In the genomic region with DNA sequence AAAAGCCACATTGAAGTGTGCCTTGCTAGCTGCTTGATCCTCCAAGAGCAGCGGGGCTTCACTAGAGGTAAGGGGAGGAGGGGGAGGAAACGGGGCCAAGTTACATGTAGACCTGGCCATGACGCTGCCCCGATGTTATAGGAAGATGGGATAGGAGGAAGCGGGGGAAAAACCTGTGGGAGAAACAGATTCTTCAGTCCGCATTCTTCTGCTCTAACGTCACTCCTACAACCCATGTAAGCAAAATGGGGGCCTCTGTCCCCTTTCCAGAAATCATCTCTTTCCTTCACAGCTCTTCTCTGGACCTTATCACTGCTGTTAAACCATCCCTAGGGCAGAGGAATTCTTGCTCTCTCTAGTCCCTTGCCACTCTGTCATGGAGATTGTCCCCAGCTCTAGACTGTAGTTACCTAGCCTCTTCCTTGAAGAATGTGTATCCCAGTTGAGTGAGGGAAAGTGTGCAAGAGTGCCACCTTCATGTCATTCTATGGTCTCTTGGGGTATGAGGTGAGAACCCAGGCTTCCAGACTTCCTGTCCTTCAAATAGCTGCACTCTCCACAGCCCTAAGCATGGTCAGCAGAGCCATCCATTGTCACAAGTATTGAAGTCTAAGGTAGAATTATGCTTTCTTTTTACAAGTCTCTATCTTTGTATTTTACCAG, we compare ENCODE assay signal across 9 cellular contexts. TPM values are rescaled to one million over a fixed set of nuclear protein-coding genes. Genes with fewer than 3 reads are reported as not detected.
A peak's percentile ranks its signal among the peaks of the same experiment; 100 is the strongest.
DNase-seq lines count a peak whose midpoint lies in the region; ATAC-seq and TF ChIP-seq lines count a peak whose summit lies in the region.
"Had no signal": no experiment of that assay in that cellular context is flagged by ENCODE, and none has a peak within 500 bp of the region (broad histone marks: within the 10 kb centered on the region; RNA-seq: fewer than 3 reads in every experiment).

No MANE protein-coding gene starts in this region.

- TF ChIP-seq CTCF in GM12875 (IDR thresholded peaks at IDR 0.05; ENCODE audit: borderline replicate concordance, insufficient read depth, low read depth, low read length) = no peak
- TF ChIP-seq CTCF in gastroesophageal sphincter (IDR thresholded peaks at IDR 0.05) = no peak
- no peak for TF ChIP-seq CTCF in smooth muscle cell (IDR thresholded peaks at IDR 0.05; ENCODE audit: borderline replicate concordance, insufficient read depth, poor library complexity, severe bottlenecking)

- no peak for TF ChIP-seq POLR2A in gastroesophageal sphincter (IDR thresholded peaks at IDR 0.05)

- ATAC-seq in gastroesophageal sphincter (no peak), GM21390 (IDR thresholded peaks at IDR 0.05; ENCODE audit: unreplicated experiment) (no peak)

- H2AFZ ChIP-seq in smooth muscle cell (ENCODE audit: low read depth) = no peak overlapping the region

- H3K9me3 ChIP-seq in SK-N-MC (ENCODE audit: low read depth, low read length) = no peaks in the 10 kb centered on the region
- no peaks in the 10 kb centered on the region for H3K9me3 ChIP-seq in gastroesophageal sphincter
- H3K9me3 ChIP-seq in smooth muscle cell (replicated peaks; ENCODE audit: low read depth) = no peaks in the 10 kb centered on the region

- H3K9ac ChIP-seq in SK-N-MC (ENCODE audit: insufficient read length) = no peak overlapping the region
- H3K9ac ChIP-seq in smooth muscle cell (ENCODE audit: low read depth) = no peak overlapping the region

- H3K27me3 ChIP-seq in gastroesophageal sphincter (no peaks in the 10 kb centered on the region), smooth muscle cell (ENCODE audit: low read depth) (no peaks in the 10 kb centered on the region)

- peaks cover 37% of the 10 kb centered on the region for H3K36me3 ChIP-seq in SK-N-MC (ENCODE audit: insufficient read depth, low read length)
- H3K36me3 ChIP-seq in gastroesophageal sphincter = peaks cover 3 to 41% of the 10 kb centered on the region in 2 donors
- peaks cover 10% of the 10 kb centered on the region for H3K36me3 ChIP-seq in smooth muscle cell (ENCODE audit: low read depth)

- TF ChIP-seq EP300 in gastroesophageal sphincter (IDR thresholded peaks at IDR 0.05) = no peak

- H3K4me1 ChIP-seq in gastroesophageal sphincter = peaks cover 21 to 98% (median 29%) of the 10 kb centered on the region in 3 donors
- H3K4me1 ChIP-seq in smooth muscle cell (ENCODE audit: low read depth) = peaks cover 24% of the 10 kb centered on the region

- peaks cover 21% of the 10 kb centered on the region for H3F3A ChIP-seq in smooth muscle cell (ENCODE audit: low read depth)

- H4K20me1 ChIP-seq in smooth muscle cell (ENCODE audit: low read depth) = no peaks in the 10 kb centered on the region

- H3K4me2 ChIP-seq in smooth muscle cell = peak overlapping the region; percentile 23

- H3K79me2 ChIP-seq in smooth muscle cell (ENCODE audit: low read depth) = no peaks in the 10 kb centered on the region

- 58 to 65% methylated on average over 6 to 7 of the region's 7 CpGs for WGBS in gastroesophageal sphincter (ENCODE audit: low coverage in 1 of 2), 2 donors
- 66% methylated on average over 7 of the region's 7 CpGs for WGBS in smooth muscle cell (ENCODE audit: low lambda C conversion rate)

- H3K4me3 ChIP-seq in GM12875 (ENCODE audit: low read depth, low read length) (peak overlapping the region; percentile 52), SK-N-MC (no peak overlapping the region), gastroesophageal sphincter (peak overlapping the region in 1 of 2 donors; percentile 1), smooth muscle cell (no peak overlapping the region)

- DNase-seq in SK-N-MC (ENCODE audit: low read depth, low spot score) (no peak), smooth muscle cell (lab: John Stamatoyannopoulos, UW; ENCODE audit: unreplicated experiment) (no peak), AG08396 (ENCODE audit: low spot score) (no peak), DMS 273 treated with DMSO at 0.1 percent for 48 hours (lab: John Stamatoyannopoulos, UW) (no peak)
- DNase-seq in activated T-cell treated with anti-CD3 and anti-CD28 coated beads, Interleukin-2, amount 50 U/mL, for 48 hours = no peak
- DNase-seq: activated CD4-positive, CD25-positive, alpha-beta regulatory T cell treated with anti-CD3 and anti-CD28 coated beads, Interleukin-2, amount 50 U/mL, for 72 hours had no signal

- H3K27ac ChIP-seq in SK-N-MC = peak overlapping the region; percentile 97
- H3K27ac ChIP-seq in gastroesophageal sphincter = peak overlapping the region; percentile 97 to 99 (median 98)
- peak overlapping the region; percentile 94 for H3K27ac ChIP-seq in smooth muscle cell (ENCODE audit: low read depth)

RNA-seq across cellular contexts. Expression of gene PLEKHO1, which starts 11.4 kb away (rescaled TPM):
- 100 to 1,000 TPM; 217 to 358 (median 228) TPM for total RNA-seq in gastroesophageal sphincter
- 44.1 and 48.5 TPM in 2 replicates for total RNA-seq in smooth muscle cell
- 75.5 and 81.0 TPM in 2 replicates for polyA plus RNA-seq in smooth muscle cell
